ENCODE assay signal across 8 cellular contexts in genomic region chr17:82536220-82537201, GRCh38. TPM values are rescaled to one million over a fixed set of nuclear protein-coding genes. Genes with fewer than 3 reads are reported as not detected.
DNase-seq lines count a peak whose midpoint lies in the region; ATAC-seq, FAIRE-seq and TF ChIP-seq lines count a peak whose summit lies in the region.

No MANE protein-coding gene starts in this region.

- H3K9me2 ChIP-seq in PC-9 (ENCODE audit: insufficient read depth) (no peaks in the 10 kb centered on the region), Karpas-422 (replicated peaks; ENCODE audit: insufficient read depth, low read length) (no peaks in the 10 kb centered on the region)

- TF ChIP-seq CTCF in CD14-positive monocyte (IDR thresholded peaks at IDR 0.05) (no peak), PC-9 (conservative IDR thresholded peaks at IDR 0.05) (no peak), endothelial cell of umbilical vein (IDR thresholded peaks at IDR 0.05; ENCODE audit: extremely low read depth in 1 of 2, insufficient read depth in 1 of 2, low read depth in 1 of 2, low read length in 2 of 2) (no peak), neural crest cell (conservative IDR thresholded peaks at IDR 0.05) (no peak)

- CTCF ChIA-PET in PC-9 (lab: Charles Lee) (interaction anchor here (0.9 kb wide), 1 partner anchor 185 kb away, joined by 3 read pairs; no protein-coding TSS in a partner anchor), endothelial cell of umbilical vein (lab: Charles Lee) (interaction anchor here (0.6 to 4.3 kb wide), 12 partner anchors 9 to 577 kb away, joined by 3 to 32 read pairs (median 6); partner anchors contain the start of genes FOXK2 and OGFOD3)

- H3K4me2 ChIP-seq in PC-9 (no peak overlapping the region), endothelial cell of umbilical vein (ENCODE audit: insufficient read depth, low read length) (peak overlapping the region; percentile 87), Karpas-422 (ENCODE audit: low read depth, low read length, poor library complexity, severe bottlenecking) (no peak overlapping the region)

- H3K27ac ChIP-seq in PC-9 = peak overlapping the region; percentile 19; the same call in 1 of the 2 replicates
- H3K27ac ChIP-seq in endothelial cell of umbilical vein (ENCODE audit: insufficient read depth, low read depth, low read length) = peak overlapping the region; percentile 98
- no peak overlapping the region for H3K27ac ChIP-seq in Karpas-422 (ENCODE audit: low read length)

- H3K4me3 Mint-ChIP-seq in CD14-positive monocyte = no peak overlapping the region
- H3K4me3 Mint-ChIP-seq in neural crest cell = peak overlapping the region; percentile 1

- dilution Hi-C loops in endothelial cell of umbilical vein (cut with MboI; ENCODE audit: extremely low pct_ligation_motif_present, low sequenced_read_pairs) = no loop called here

- no peaks in the 10 kb centered on the region for H3K4me1 ChIP-seq in PC-9 (replicated peaks; ENCODE audit: insufficient read depth)
- H3K4me1 ChIP-seq in endothelial cell of umbilical vein (ENCODE audit: control insufficient read depth, extremely low read depth, insufficient read depth, low read length) = peaks cover 36% of the 10 kb centered on the region
- H3K4me1 ChIP-seq in Karpas-422 (ENCODE audit: low read length) = peaks cover 27% of the 10 kb centered on the region

- peak; percentile 87 for FAIRE-seq in endothelial cell of umbilical vein (lab: Jason Lieb, UNC)

- POLR2A ChIA-PET in PC-9 (lab: Charles Lee; ENCODE audit: unreplicated experiment) (no interaction called here), endothelial cell of umbilical vein (lab: Charles Lee) (interaction anchor here (0.6 kb wide), 1 partner anchor 162 kb away, joined by 5 read pairs; no protein-coding TSS in a partner anchor)

- H4K20me1 ChIP-seq in PC-9 (ENCODE audit: insufficient read depth) (peaks cover 79% of the 10 kb centered on the region), endothelial cell of umbilical vein (replicated peaks; ENCODE audit: control insufficient read depth, extremely low read depth, insufficient read depth, low read length) (no peaks in the 10 kb centered on the region), Karpas-422 (ENCODE audit: insufficient read depth, low read depth, low read length) (peaks cover 74% of the 10 kb centered on the region)

- H2AFZ ChIP-seq in PC-9 (no peak overlapping the region), endothelial cell of umbilical vein (ENCODE audit: low read depth, low read length) (no peak overlapping the region), Karpas-422 (ENCODE audit: low read length) (no peak overlapping the region)

- BruUV-seq in PC-9 (replicated peaks; lab: Mats Ljungman, UMichigan) (no TSS peak), endothelial cell of umbilical vein (replicated peaks; lab: Mats Ljungman, UMichigan) (TSS peak; percentile 84)

- peaks cover 97% of the 10 kb centered on the region for H3K79me2 ChIP-seq in PC-9 (ENCODE audit: low read depth)
- peaks cover 88% of the 10 kb centered on the region for H3K79me2 ChIP-seq in endothelial cell of umbilical vein (ENCODE audit: control insufficient read depth, insufficient read depth, low read length)
- peaks cover 23% of the 10 kb centered on the region; the same call in 1 of the 2 replicates for H3K79me2 ChIP-seq in Karpas-422 (ENCODE audit: low read length)

- H3K36me3 ChIP-seq in PC-9 (ENCODE audit: low read depth) = no peaks in the 10 kb centered on the region
- no peaks in the 10 kb centered on the region for H3K36me3 ChIP-seq in endothelial cell of umbilical vein (ENCODE audit: control insufficient read depth in 2 of 2, extremely low read depth in 1 of 2, insufficient read depth in 2 of 2, low read length in 2 of 2)
- no peaks in the 10 kb centered on the region for H3K36me3 ChIP-seq in Karpas-422 (ENCODE audit: insufficient read depth, low read length)

- H3K9me3 ChIP-seq in PC-9 (ENCODE audit: insufficient read depth, low read depth) (no peaks in the 10 kb centered on the region), endothelial cell of umbilical vein (replicated peaks; ENCODE audit: control insufficient read depth, insufficient read depth, low read length) (no peaks in the 10 kb centered on the region), Karpas-422 (ENCODE audit: low read length) (no peaks in the 10 kb centered on the region)

- H3K27me3 ChIP-seq in PC-9 (ENCODE audit: insufficient read depth, low read depth) = no peaks in the 10 kb centered on the region
- H3K27me3 ChIP-seq in endothelial cell of umbilical vein (ENCODE audit: control insufficient read depth in 2 of 2, insufficient read depth in 2 of 2, low read length in 2 of 2) = no peaks in the 10 kb centered on the region
- H3K27me3 ChIP-seq in Karpas-422 (ENCODE audit: low read length) = no peaks in the 10 kb centered on the region

- H3K9me3 Mint-ChIP-seq in CD14-positive monocyte = no peaks in the 10 kb centered on the region
- no peaks in the 10 kb centered on the region for H3K9me3 Mint-ChIP-seq in neural crest cell

- peak overlapping the region; percentile 89 for H3K9ac ChIP-seq in endothelial cell of umbilical vein (replicated peaks; ENCODE audit: extremely low read depth, insufficient read depth, low read length)
- no peak overlapping the region for H3K9ac ChIP-seq in Karpas-422 (ENCODE audit: low read length)

- H3K36me3 Mint-ChIP-seq in CD14-positive monocyte (peaks cover 2 to 6% of the 10 kb centered on the region in 2 donors), neural crest cell (ENCODE audit: low read depth) (no peaks in the 10 kb centered on the region)

- H3K27me3 Mint-ChIP-seq in CD14-positive monocyte (ENCODE audit: low read depth in 3 of 3) (no peaks in the 10 kb centered on the region), neural crest cell (ENCODE audit: low read depth) (no peaks in the 10 kb centered on the region)

- H3K27ac Mint-ChIP-seq in CD14-positive monocyte (peak overlapping the region; percentile 5 to 92 (median 80)), neural crest cell (ENCODE audit: unreplicated experiment) (peak overlapping the region; percentile 46)

- H3K4me1 Mint-ChIP-seq in CD14-positive monocyte = peaks cover 47% of the 10 kb centered on the region
- peaks cover 49% of the 10 kb centered on the region for H3K4me1 Mint-ChIP-seq in neural crest cell

- intact Hi-C loops in CD14-positive monocyte (cut with micrococcal nuclease) (no loop called here), PC-9 (cut with micrococcal nuclease; ENCODE audit: unreplicated experiment) (no loop called here), endothelial cell of umbilical vein (cut with micrococcal nuclease) (loop anchor here (2.0 kb wide), 2 partner anchors 18 kb away; partner anchors contain the start of gene FOXK2)

- H3K9me1 ChIP-seq in endothelial cell of umbilical vein (replicated peaks; ENCODE audit: control insufficient read depth, extremely low read depth, insufficient read depth, low read length) = no peaks in the 10 kb centered on the region

- ATAC-seq in GM19324 (IDR thresholded peaks at IDR 0.05; ENCODE audit: low FRiP score, unreplicated experiment) (no peak), GM19351 (IDR thresholded peaks at IDR 0.05; ENCODE audit: unreplicated experiment) (no peak)

- DNase-seq in CD14-positive monocyte (ENCODE audit: low spot score) (no peak), PC-9 (no peak), endothelial cell of umbilical vein (ENCODE audit: low read depth, low spot score) (peak; percentile 97), neural crest cell (ENCODE audit: low read depth, low spot score) (peak; percentile 14), Karpas-422 (no peak), NCI-H748 treated with DMSO at 0.1 percent for 48 hours (lab: John Stamatoyannopoulos, UW) (no peak)

- no peak for TF ChIP-seq POLR2A in endothelial cell of umbilical vein (IDR thresholded peaks at IDR 0.05; ENCODE audit: low read depth, low read length)

- H3K4me3 ChIP-seq in PC-9 (no peak overlapping the region), endothelial cell of umbilical vein (replicated peaks in 1 of 3; ENCODE audit: insufficient read depth in 1 of 3, low read depth in 1 of 3, low read length in 3 of 3) (peak overlapping the region in 1 of 3 experiments; percentile 44), Karpas-422 (ENCODE audit: low read length) (no peak overlapping the region)

- peaks cover 4% of the 10 kb centered on the region; the same call in 1 of the 2 replicates for H3F3A ChIP-seq in PC-9 (ENCODE audit: insufficient read depth, low read depth)

TF ChIP-seq in endothelial cell of umbilical vein, 7 proteins besides CTCF, POLR2A, EP300 and RAD21:
- TF ChIP-seq FOS (IDR thresholded peaks at IDR 0.05; ENCODE audit: borderline replicate concordance, insufficient read depth, low read length) = peak; percentile 80
- TF ChIP-seq POLR2AphosphoS5 (IDR thresholded peaks at IDR 0.05; ENCODE audit: insufficient read depth, low read depth, low read length) = no peak
- TF ChIP-seq, protein P1, sequence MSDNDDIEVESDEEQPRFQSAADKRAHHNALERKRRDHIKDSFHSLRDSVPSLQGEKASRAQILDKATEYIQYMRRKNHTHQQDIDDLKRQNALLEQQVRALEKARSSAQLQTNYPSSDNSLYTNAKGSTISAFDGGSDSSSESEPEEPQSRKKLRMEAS (IDR thresholded peaks at IDR 0.05; ENCODE audit: insufficient read depth, insufficient read length) = no peak
- TF ChIP-seq JUN (IDR thresholded peaks at IDR 0.05; ENCODE audit: borderline replicate concordance, insufficient read depth, insufficient read length, low read depth) = peak; percentile 92

RNA-seq across cellular contexts. Expression of gene FOXK2, which starts 17.0 kb away (rescaled TPM):
- polyA plus RNA-seq in CD14-positive monocyte (1 to 10 TPM; 3.5 to 4.7 TPM), endothelial cell of umbilical vein (32.8 and 33.4 TPM in 2 replicates)
- total RNA-seq in PC-9 (2021) (70.5 and 78.9 TPM in 2 replicates), endothelial cell of umbilical vein (75.1 and 79.3 TPM in 2 replicates), neural crest cell (84.3 and 92.2 TPM in 2 replicates)
- 27.7 and 29.7 TPM in 2 replicates for polyA plus RNA-seq in endothelial cell of umbilical vein (2011; cell fraction: cytosol; rRNA removed)
- polyA plus RNA-seq in endothelial cell of umbilical vein (2011; cell fraction: nucleus; rRNA removed) = 36.4 and 37.8 TPM in 2 replicates
- 38.5 and 42.7 TPM in 2 replicates for polyA plus RNA-seq in endothelial cell of umbilical vein (2012)
- 48.7 and 48.8 TPM in 2 replicates for polyA minus RNA-seq in endothelial cell of umbilical vein
- polyA minus RNA-seq in endothelial cell of umbilical vein (2011; cell fraction: cytosol; rRNA and poly(A)+ RNA removed) = 41.8 TPM
- 41.6 and 56.0 TPM in 2 replicates for polyA minus RNA-seq in endothelial cell of umbilical vein (2011; cell fraction: nucleus; rRNA and poly(A)+ RNA removed)
- 19.7 and 22.4 TPM in 2 replicates for total RNA-seq in Karpas-422 (2014; rRNA removed; shearing (Covaris generic); ENCODE audit: low replicate concordance)

Comparison
In these comparisons a context has a peak if more than half of its experiments do, and no peak if none do; other contexts are left out.
1. DNase-seq: peak in endothelial cell of umbilical vein (single experiment) and neural crest cell (single experiment); none in CD14-positive monocyte (single experiment), PC-9 (0 of 2), Karpas-422 (single experiment) and NCI-H748 treated with DMSO at 0.1 percent for 48 hours (single experiment).